Comparison of ENCODE assay signal across 8 cellular contexts in the genomic region with DNA sequence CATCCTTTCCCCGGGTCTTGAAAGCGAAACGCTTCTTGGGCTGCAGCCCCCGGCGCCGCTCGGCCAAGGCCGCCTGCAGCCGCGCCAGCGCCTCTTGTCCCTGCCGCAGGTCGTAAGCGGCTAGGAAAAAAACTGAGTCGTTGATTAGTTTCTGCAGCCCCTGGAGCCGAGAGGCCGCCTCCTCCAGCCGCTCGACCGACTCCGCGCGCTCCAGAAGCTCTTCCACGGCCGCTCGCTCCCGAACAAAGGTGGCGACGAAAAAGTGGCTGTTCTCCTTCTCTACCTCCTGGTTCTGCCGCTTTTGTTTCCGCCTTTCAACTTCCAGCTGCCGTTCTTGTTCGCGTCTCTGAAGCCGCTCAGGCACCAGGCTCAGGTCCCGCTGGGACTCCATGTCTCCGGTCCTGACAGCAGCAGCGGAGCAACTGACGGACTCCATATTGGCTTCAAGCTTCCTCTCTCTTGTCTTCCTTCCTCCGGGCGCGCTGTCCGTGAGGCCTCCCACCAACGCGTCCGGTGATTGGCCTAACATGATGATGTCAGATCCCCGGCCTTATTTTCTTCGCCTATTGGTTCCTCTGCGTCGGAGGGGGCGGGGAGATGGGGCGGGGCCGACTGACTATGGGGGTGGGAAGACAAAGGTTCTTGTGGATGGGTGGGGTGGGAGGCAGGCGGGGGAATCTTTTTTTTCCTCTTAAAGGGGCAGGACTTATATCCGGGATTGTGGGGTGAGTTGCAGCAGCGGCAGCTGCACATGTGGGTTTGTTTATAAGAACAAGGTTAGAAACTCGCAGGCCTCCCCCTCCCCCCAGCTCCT. TPM values are rescaled to one million over a fixed set of nuclear protein-coding genes. Genes with fewer than 3 reads are reported as not detected.
DNase-seq lines count a peak whose midpoint lies in the region; ATAC-seq and TF ChIP-seq lines count a peak whose summit lies in the region.

A gene with protein sequence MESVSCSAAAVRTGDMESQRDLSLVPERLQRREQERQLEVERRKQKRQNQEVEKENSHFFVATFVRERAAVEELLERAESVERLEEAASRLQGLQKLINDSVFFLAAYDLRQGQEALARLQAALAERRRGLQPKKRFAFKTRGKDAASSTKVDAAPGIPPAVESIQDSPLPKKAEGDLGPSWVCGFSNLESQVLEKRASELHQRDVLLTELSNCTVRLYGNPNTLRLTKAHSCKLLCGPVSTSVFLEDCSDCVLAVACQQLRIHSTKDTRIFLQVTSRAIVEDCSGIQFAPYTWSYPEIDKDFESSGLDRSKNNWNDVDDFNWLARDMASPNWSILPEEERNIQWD (minus strand): TSS at position 466 of the 814 bp plus-strand sequence. CDS start 30 bp downstream, at position 436.

- H3K9me3 Mint-ChIP-seq in type B pancreatic cell = no peaks in the 10 kb centered on the region

- H3K27ac Mint-ChIP-seq in type B pancreatic cell = peak within 1 kb of the TSS; percentile 98

- H3K4me3 Mint-ChIP-seq in type B pancreatic cell = peak within 1 kb of the TSS; percentile 98

- intact Hi-C loops in left cardiac atrium (cut with DNase I) (loop anchor here (2.0 to 5.0 kb wide), 2 partner anchors 35 to 131 kb away; partner anchors contain the start of gene RPL7L1 (in 1 of the 2)), posterior cingulate gyrus (cut with DNase I) (loop anchor here (1.0 to 5.0 kb wide), 3 partner anchors 19 to 131 kb away; partner anchors contain the start of gene RPL7L1)

- no peak for TF ChIP-seq CTCF in GM13977 (IDR thresholded peaks at IDR 0.05; ENCODE audit: extremely low read depth, insufficient read depth, missing control alignments)
- TF ChIP-seq CTCF in type B pancreatic cell (conservative IDR thresholded peaks at IDR 0.05) = no peak

- no peaks in the 10 kb centered on the region for H3K27me3 Mint-ChIP-seq in type B pancreatic cell

- in situ Hi-C loops in GM13977 (cut with MboI; ENCODE audit: low pct_unique_long_range_greater_than_20kb, low sequenced_read_pairs, unreplicated experiment) = no loop called here

- peaks cover 34% of the 10 kb centered on the region for H3K4me1 Mint-ChIP-seq in type B pancreatic cell (ENCODE audit: unreplicated experiment)

- DNase-seq in GM13977 (ENCODE audit: low spot score) (peak; percentile 99), NCI-H146 treated with DMSO at 0.1 percent for 48 hours (lab: John Stamatoyannopoulos, UW; ENCODE audit: unreplicated experiment) (peak; percentile 99), T-helper 1 cell (peak; percentile 89 to 98 (median 93)), amniotic stem cell (lab: John Stamatoyannopoulos, UW) (peak; percentile 95), left cardiac atrium (peak; percentile 95), posterior cingulate gyrus (peak; percentile 93 to 99 (median 96)), type B pancreatic cell (ENCODE audit: extremely low spot score, unreplicated experiment) (peak; percentile 93)

- ATAC-seq in HG02870 (IDR thresholded peaks at IDR 0.05; ENCODE audit: unreplicated experiment) = peak; percentile 75
- ATAC-seq in left cardiac atrium = peak; percentile 89 to 91

- H3K36me3 Mint-ChIP-seq in type B pancreatic cell = peaks cover 7% of the 10 kb centered on the region

RNA-seq across cellular contexts. Expression of the gene that starts here (rescaled TPM):
- total RNA-seq in left cardiac atrium (10 to 100 TPM; 12.2 to 13.0 TPM), type B pancreatic cell (ENCODE audit: low replicate concordance) (29.3 and 34.8 TPM in 2 replicates)

Comparison
In these comparisons a context has a peak if more than half of its experiments do, and no peak if none do; other contexts are left out.
1. Peak in every context shown above with its lines: DNase-seq and ATAC-seq.